ENCODE assay signal across 11 cellular contexts in genomic region chr18:3321133-3321812, GRCh38. TPM values are rescaled to one million over a fixed set of nuclear protein-coding genes. Genes with fewer than 3 reads are reported as not detected.
DNase-seq lines count a peak whose midpoint lies in the region; ATAC-seq and TF ChIP-seq lines count a peak whose summit lies in the region.
"Had no signal": no experiment of that assay in that cellular context is flagged by ENCODE, and none has a peak within 500 bp of the region (broad histone marks: within the 10 kb centered on the region; RNA-seq: fewer than 3 reads in every experiment).

No MANE protein-coding gene starts in this region.

- no peaks in the 10 kb centered on the region for H3K36me3 Mint-ChIP-seq in CD8-positive, alpha-beta T cell

- no peak for TF ChIP-seq POLR2A in esophagus muscularis mucosa (IDR thresholded peaks at IDR 0.05; ENCODE audit: low read depth)

- H3K27ac ChIP-seq in SK-N-SH (ENCODE audit: low read depth in 2 of 2, low read length in 1 of 2): peak overlapping the region; percentile 62 to 77
- no peak overlapping the region for H3K27ac ChIP-seq in esophagus muscularis mucosa (replicated peaks in 1 of 4)
- no peak overlapping the region for H3K27ac ChIP-seq in CD8-positive, alpha-beta T cell (ENCODE audit: low read depth, low read length)
- H3K27ac ChIP-seq: HL-60, Peyer's patch had no signal

- H3K4me2 ChIP-seq in SK-N-SH: 0 out of 2 replicates have a peak overlapping the region, but pooled peaks have one; percentile 5

- DNase-seq in AG09309 (ENCODE audit: low read depth) (peak; percentile 53), HT-29 (ENCODE audit: low spot score) (peak; percentile 30), SK-N-SH (peak; percentile 47), foreskin melanocyte (peak; percentile 78), esophagus muscularis mucosa (ENCODE audit: extremely low spot score) (no peak), HuH-7 (ENCODE audit: low spot score) (no peak)
- no peak for DNase-seq in CD8-positive, alpha-beta T cell
- DNase-seq: activated T-cell treated with anti-CD3 and anti-CD28 coated beads for 4 hours had no signal

- POLR2A ChIA-PET in SK-N-SH (lab: Yijun Ruan, JAX): no interaction called here
- POLR2A ChIA-PET in CD8-positive, alpha-beta T cell (lab: Charles Lee): no interaction called here

- no peaks in the 10 kb centered on the region for H4K20me1 ChIP-seq in SK-N-SH (ENCODE audit: insufficient read depth)

- no peak for ATAC-seq in HG03025 (IDR thresholded peaks at IDR 0.05; ENCODE audit: low FRiP score, unreplicated experiment)
- ATAC-seq in CD8-positive, alpha-beta T cell: no peak

- TF ChIP-seq CTCF in AG09309 (IDR thresholded peaks at IDR 0.05; ENCODE audit: control insufficient read depth, insufficient read depth, low read depth, low read length, missing control alignments) (no peak), SK-N-SH (IDR thresholded peaks at IDR 0.05) (no peak), esophagus muscularis mucosa (IDR thresholded peaks at IDR 0.05) (no peak)
- no peak for TF ChIP-seq CTCF in CD8-positive, alpha-beta T cell (IDR thresholded peaks at IDR 0.05)

- H3K36me3 ChIP-seq in SK-N-SH (replicated peaks in 1 of 2; ENCODE audit: control insufficient read depth in 1 of 2, insufficient read depth in 2 of 2, low read length in 1 of 2) (no peaks in the 10 kb centered on the region), esophagus muscularis mucosa (no peaks in the 10 kb centered on the region)
- no peaks in the 10 kb centered on the region for H3K36me3 ChIP-seq in CD8-positive, alpha-beta T cell (ENCODE audit: insufficient read depth, low read length)
- H3K36me3 ChIP-seq: Peyer's patch had no signal

- no peaks in the 10 kb centered on the region for H3K4me1 Mint-ChIP-seq in CD8-positive, alpha-beta T cell (ENCODE audit: low read depth)

- H3K27me3 ChIP-seq in SK-N-SH (ENCODE audit: insufficient read depth) (no peaks in the 10 kb centered on the region), esophagus muscularis mucosa (no peaks in the 10 kb centered on the region)
- no peaks in the 10 kb centered on the region for H3K27me3 ChIP-seq in CD8-positive, alpha-beta T cell (ENCODE audit: insufficient read depth, low read length)
- H3K27me3 ChIP-seq: Peyer's patch had no signal

- no peaks in the 10 kb centered on the region for H3K9me2 ChIP-seq in SK-N-SH

- peaks cover 19% of the 10 kb centered on the region for H3F3A ChIP-seq in SK-N-SH (replicated peaks; ENCODE audit: insufficient read depth)

- H3K27ac Mint-ChIP-seq in CD8-positive, alpha-beta T cell: no peak overlapping the region

- H3K79me2 ChIP-seq in SK-N-SH (ENCODE audit: insufficient read depth): no peaks in the 10 kb centered on the region

- no peak overlapping the region for H3K9ac ChIP-seq in SK-N-SH

- H3K4me3 Mint-ChIP-seq in CD8-positive, alpha-beta T cell: no peak overlapping the region

- CTCF ChIA-PET in SK-N-SH (lab: Yijun Ruan, JAX): interaction anchor here (1.7 kb wide), 1 partner anchor 273 kb away, joined by 5 read pairs; no protein-coding TSS in a partner anchor
- CTCF ChIA-PET in CD8-positive, alpha-beta T cell (lab: Charles Lee): interaction anchor here (1.3 to 1.6 kb wide), 3 partner anchors 8 to 39 kb away, joined by 3 to 6 read pairs (median 3); no protein-coding TSS in a partner anchor

- H3K27me3 Mint-ChIP-seq in CD8-positive, alpha-beta T cell (ENCODE audit: low read depth): peaks cover 3% of the 10 kb centered on the region

- peak; percentile 81 to 90 for TF ChIP-seq EP300 in SK-N-SH (IDR thresholded peaks at IDR 0.05; ENCODE audit: borderline replicate concordance in 1 of 2, low read depth in 1 of 2, low read length in 1 of 2)
- TF ChIP-seq EP300 in esophagus muscularis mucosa (IDR thresholded peaks at IDR 0.05): no peak

- H3K9me3 ChIP-seq in SK-N-SH (no peaks in the 10 kb centered on the region), esophagus muscularis mucosa (no peaks in the 10 kb centered on the region)
- H3K9me3 ChIP-seq in CD8-positive, alpha-beta T cell (ENCODE audit: low read length): no peaks in the 10 kb centered on the region
- H3K9me3 ChIP-seq: Peyer's patch had no signal

- no peak for TF ChIP-seq RAD21 in SK-N-SH (IDR thresholded peaks at IDR 0.05; ENCODE audit: low read length)

- WGBS in SK-N-SH (ENCODE audit: low lambda C conversion rate): 76% methylated on average over 3 of the region's 3 CpGs
- WGBS in esophagus muscularis mucosa: 90% methylated on average over 3 of the region's 3 CpGs

- no peaks in the 10 kb centered on the region for H3K9me3 Mint-ChIP-seq in CD8-positive, alpha-beta T cell

- H3K4me3 ChIP-seq in AG09309 (ENCODE audit: control insufficient read depth, low read depth, low read length) (no peak overlapping the region), SK-N-SH (ENCODE audit: low read depth in 2 of 2, low read length in 1 of 2) (no peak overlapping the region), esophagus muscularis mucosa (no peak overlapping the region)
- no peak overlapping the region for H3K4me3 ChIP-seq in CD8-positive, alpha-beta T cell (ENCODE audit: low read depth, low read length)
- H3K4me3 ChIP-seq: Peyer's patch had no signal

- no peak overlapping the region for H2AFZ ChIP-seq in SK-N-SH (ENCODE audit: low read depth)

- H3K4me1 ChIP-seq in SK-N-SH (ENCODE audit: control insufficient read depth in 1 of 2, insufficient read depth in 2 of 2, low read depth in 1 of 2, low read length in 1 of 2) (peaks cover 15 to 37% of the 10 kb centered on the region in 2 experiments; a peak in 3 of 4 replicates), esophagus muscularis mucosa (peaks cover 0 to 5% (median 0%) of the 10 kb centered on the region in 4 donors)
- H3K4me1 ChIP-seq in CD8-positive, alpha-beta T cell (ENCODE audit: insufficient read depth, low read length): no peaks in the 10 kb centered on the region
- H3K4me1 ChIP-seq: Peyer's patch had no signal

- intact Hi-C loops in esophagus muscularis mucosa (cut with DNase I): no loop called here
- intact Hi-C loops in CD8-positive, alpha-beta T cell (cut with DNase I, micrococcal nuclease): no loop called here

TF ChIP-seq in SK-N-SH, 30 proteins besides CTCF, POLR2A, EP300 and RAD21 (continues in another document):
- peak; percentile 97 for TF ChIP-seq TCF12 (IDR thresholded peaks at IDR 0.05)
- TF ChIP-seq USF1 (IDR thresholded peaks at IDR 0.05; ENCODE audit: borderline replicate concordance, low read depth): no peak
- peak; percentile 63; the same call in 1 of the 2 replicates for TF ChIP-seq MAX (IDR thresholded peaks at IDR 0.05; ENCODE audit: low read depth)
- peak; percentile 58; the same call in 1 of the 2 replicates for TF ChIP-seq ZBTB33 (IDR thresholded peaks at IDR 0.05; ENCODE audit: borderline replicate concordance, low read depth)
- TF ChIP-seq RCOR1 (IDR thresholded peaks at IDR 0.05; ENCODE audit: low read length): 0 out of 2 replicates have a peak, but pooled peaks have one; percentile 31
- peak; percentile 74 for TF ChIP-seq FOSL2 (IDR thresholded peaks at IDR 0.05; ENCODE audit: borderline replicate concordance, low read depth)
- TF ChIP-seq ELF1 (IDR thresholded peaks at IDR 0.05): 0 out of 2 replicates have a peak, but pooled peaks have one; percentile 39
- no peak for TF ChIP-seq FOXJ3 (CRISPR knock-in tag; IDR thresholded peaks at IDR 0.05)
- TF ChIP-seq USF2 (IDR thresholded peaks at IDR 0.05; ENCODE audit: borderline replicate concordance, low read depth, low read length): no peak
- TF ChIP-seq GABPA (IDR thresholded peaks at IDR 0.05; ENCODE audit: low read depth): no peak
- peak; percentile 90; the same call in 1 of the 2 replicates for TF ChIP-seq RXRA (IDR thresholded peaks at IDR 0.05; ENCODE audit: borderline replicate concordance, low read depth)
- no peak for TF ChIP-seq MXI1 (IDR thresholded peaks at IDR 0.05; ENCODE audit: low read depth, low read length)
- no peak for TF ChIP-seq TAF1 (IDR thresholded peaks at IDR 0.05; ENCODE audit: borderline replicate concordance, low read depth, low read length)
- TF ChIP-seq SIN3A (IDR thresholded peaks at IDR 0.05; ENCODE audit: borderline replicate concordance, low read depth, low read length): no peak

RNA-seq across cellular contexts. Expression of gene MYL12B, which starts 59.3 kb away (rescaled TPM):
- total RNA-seq in HT-29 (2014; rRNA removed; shearing (Covaris generic)): 483 and 484 TPM in 2 replicates
- 555 and 645 TPM in 2 replicates for polyA plus RNA-seq in SK-N-SH (2012; rRNA removed)
- 727 and 733 TPM in 2 replicates for polyA plus RNA-seq in SK-N-SH (2012; cell fraction: cytosol; rRNA removed)
- 166 and 313 TPM in 2 replicates for polyA plus RNA-seq in SK-N-SH (2012; cell fraction: nucleus; rRNA removed)
- 100 to 1,000 TPM; 211 to 279 (median 244) TPM for total RNA-seq in esophagus muscularis mucosa
- 100 to 1,000 TPM; 117 to 132 TPM for total RNA-seq in CD8-positive, alpha-beta T cell

Comparison
In these comparisons a context has a peak if more than half of its experiments do, and no peak if none do; other contexts are left out.
1. DNase-seq: peak in AG09309 (single experiment), HT-29 (single experiment), SK-N-SH (single experiment) and foreskin melanocyte (single experiment); none in esophagus muscularis mucosa (single experiment), HuH-7 (single experiment) and CD8-positive, alpha-beta T cell (0 of 7).
2. H3K27ac ChIP-seq: peak in SK-N-SH (2 of 2); none in esophagus muscularis mucosa (0 of 4) and CD8-positive, alpha-beta T cell (single experiment).